9 cellular contexts compared by ENCODE assay signal in the genomic region with DNA sequence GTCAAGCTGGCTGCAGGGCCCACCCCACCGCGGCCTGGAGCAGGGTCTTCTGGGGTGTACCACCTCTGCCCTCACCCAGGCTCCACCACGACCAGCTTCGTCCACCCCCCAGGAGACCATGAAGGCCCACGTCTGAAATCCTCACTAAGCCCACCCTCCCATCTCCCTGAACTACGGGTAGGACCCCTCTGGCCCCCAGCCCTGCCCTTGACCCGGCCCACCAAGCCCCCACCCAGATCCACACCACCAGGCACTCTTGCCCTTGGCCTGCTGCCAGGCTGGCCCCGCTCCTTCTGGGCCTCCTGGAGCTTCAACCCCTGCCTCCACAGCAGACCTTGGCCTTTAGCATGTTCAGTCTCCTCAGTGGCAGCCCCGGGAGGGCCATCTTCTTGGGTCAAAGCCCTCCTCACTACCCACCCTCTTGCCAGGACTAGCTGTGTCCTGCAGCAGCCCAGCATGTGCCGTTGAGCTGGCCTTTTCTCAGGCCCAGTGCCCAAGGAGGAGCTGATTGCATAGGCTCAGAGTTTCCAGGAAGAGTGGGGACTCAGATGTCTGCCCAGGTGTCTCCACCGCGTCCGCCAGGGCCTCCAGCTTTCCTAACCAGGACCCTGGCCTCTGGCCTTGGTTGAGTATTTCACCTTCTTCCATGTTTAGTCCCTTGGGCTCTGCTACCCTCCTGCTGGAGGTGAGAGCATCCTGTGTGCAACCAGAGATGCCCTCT. TPM values are rescaled to one million over a fixed set of nuclear protein-coding genes. Genes with fewer than 3 reads are reported as not detected.
DNase-seq lines count a peak whose midpoint lies in the region; ATAC-seq, FAIRE-seq and TF ChIP-seq lines count a peak whose summit lies in the region.
"Had no signal": no experiment of that assay in that cellular context is flagged by ENCODE, and none has a peak within 500 bp of the region (broad histone marks: within the 10 kb centered on the region; RNA-seq: fewer than 3 reads in every experiment).

No MANE protein-coding gene starts in this region.

- H3K27ac ChIP-seq in heart left ventricle (peak overlapping the region in 1 of 12 donors; percentile 42), psoas muscle (no peak overlapping the region)

- 64 to 76% (median 70%) methylated on average over 12 to 13 of the region's 13 CpGs for WGBS in heart left ventricle, 4 donors
- WGBS in psoas muscle, 3 donors, result 61 to 78% (median 63%) methylated on average over 13 of the region's 13 CpGs

- H3K4me3 ChIP-seq in NB4 (ENCODE audit: low read depth, low read length) (no peak overlapping the region), heart left ventricle (peak overlapping the region in 1 of 12 donors; percentile 46), psoas muscle (no peak overlapping the region)

- no peak for ATAC-seq in heart left ventricle
- ATAC-seq in psoas muscle, result no peak
- no peak for ATAC-seq in HG03039 (IDR thresholded peaks at IDR 0.05; ENCODE audit: unreplicated experiment)

- H3K4me1 ChIP-seq in heart left ventricle, result peaks cover 0 to 38% (median 11%) of the 10 kb centered on the region in 12 donors
- peaks cover 5% of the 10 kb centered on the region for H3K4me1 ChIP-seq in psoas muscle

- no peak for TF ChIP-seq CTCF in NB4 (IDR thresholded peaks at IDR 0.05; ENCODE audit: low read depth, low read length)
- TF ChIP-seq CTCF in heart left ventricle (IDR thresholded peaks at IDR 0.05), result no peak
- no peak for TF ChIP-seq CTCF in psoas muscle (IDR thresholded peaks at IDR 0.05)

- H3K27me3 ChIP-seq in heart left ventricle, result peaks cover 2 to 28% (median 12%) of the 10 kb centered on the region in 9 donors
- H3K27me3 ChIP-seq in psoas muscle (ENCODE audit: insufficient read depth in 3 of 3, low read length in 2 of 3), result peaks cover 0 to 49% (median 19%) of the 10 kb centered on the region in 3 donors

- TF ChIP-seq POLR2A in GM12891 (IDR thresholded peaks at IDR 0.05; ENCODE audit: low read depth, low read length) (no peak), NB4 (IDR thresholded peaks at IDR 0.05; ENCODE audit: extremely low read depth, insufficient read length) (no peak), heart left ventricle (IDR thresholded peaks at IDR 0.05) (no peak)

- no peak for FAIRE-seq in GM12891 (lab: Jason Lieb, UNC)

- intact Hi-C loops in heart left ventricle (cut with DNase I), result loop anchor here in 6 of 10 donors (1.0 to 10.0 kb wide), 7 partner anchors 31 to 91 kb away; partner anchors contain the start of genes NOC2L (in 2 of the 6), KLHL17 (in 1 of the 6) and PLEKHN1 (in 1 of the 6)
- intact Hi-C loops in psoas muscle (cut with DNase I), result loop anchor here in 1 of 2 donors (2.0 kb wide), 1 partner anchor 155 kb away; no protein-coding TSS in a partner anchor

- H3K36me3 ChIP-seq in heart left ventricle, result no peaks in the 10 kb centered on the region
- H3K36me3 ChIP-seq in psoas muscle (ENCODE audit: insufficient read depth in 1 of 2, low read depth in 1 of 2), result no peaks in the 10 kb centered on the region

- DNase-seq in GM12891 (ENCODE audit: insufficient read length, low spot score) (peak; percentile 15), NB4 (ENCODE audit: low read depth) (peak; percentile 6), heart left ventricle (peak; percentile 14 to 57 (median 34)), psoas muscle (peak; percentile 27 to 52), HPDE6-E6E7 (ENCODE audit: extremely low spot score) (no peak), NCI-H1048 (lab: John Stamatoyannopoulos, UW) (no peak), NCI-H82 treated with DMSO at 0.1 percent for 48 hours (lab: John Stamatoyannopoulos, UW; ENCODE audit: unreplicated experiment) (no peak)
- DNase-seq: SHP77 had no signal

- H3K9me3 ChIP-seq in heart left ventricle, result no peaks in the 10 kb centered on the region
- no peaks in the 10 kb centered on the region for H3K9me3 ChIP-seq in psoas muscle

TF ChIP-seq in GM12891, 5 proteins besides CTCF, POLR2A, EP300 and RAD21:
- TF ChIP-seq POLR2AphosphoS5 (IDR thresholded peaks at IDR 0.05; ENCODE audit: low read depth, low read length), result no peak
- TF ChIP-seq TAF1 (IDR thresholded peaks at IDR 0.05; ENCODE audit: low read depth, low read length), result no peak
- no peak for TF ChIP-seq SPI1 (IDR thresholded peaks at IDR 0.05; ENCODE audit: low read depth, low read length)
- TF ChIP-seq POU2F2 (IDR thresholded peaks at IDR 0.05; ENCODE audit: low read depth, low read length), result no peak
- no peak for TF ChIP-seq PAX5 (IDR thresholded peaks at IDR 0.05; ENCODE audit: insufficient read depth, low read length, severe bottlenecking)
TF ChIP-seq in GM12891: peak in this region for 0.

RNA-seq across cellular contexts. Expression of gene SAMD11, which starts 17.8 kb away (rescaled TPM):
- 0.05 TPM for polyA plus RNA-seq in GM12891 (2012; ENCODE audit: low read depth, missing spikeins)
- total RNA-seq in heart left ventricle (1 to 10 TPM in 4 of 9 donors, under 1 TPM in 5; 0.38 to 3.2 (median 0.96) TPM), psoas muscle (1 to 10 TPM in 2 of 4 donors, under 1 TPM in 1, not detected in 1; 0.37 to 6.9 (median 1.5) TPM)
- polyA plus RNA-seq in heart left ventricle (1 to 10 TPM in 1 of 2 donors, under 1 TPM in 1; 0.54 to 1.3 TPM), psoas muscle (1 to 10 TPM in 1 of 3 donors, under 1 TPM in 2; 0.28 to 1.5 (median 0.58) TPM)

RNA-seq across cellular contexts. Expression of gene NOC2L, which starts 53.1 kb away (rescaled TPM):
- 48.8 TPM for polyA plus RNA-seq in GM12891 (2012; ENCODE audit: low read depth, missing spikeins)
- total RNA-seq in heart left ventricle (10 to 100 TPM; 36.0 to 63.6 (median 43.3) TPM), psoas muscle (10 to 100 TPM; 61.4 to 87.0 (median 82.7) TPM)
- polyA plus RNA-seq in heart left ventricle (10 to 100 TPM; 55.1 to 85.3 TPM), psoas muscle (100 to 1,000 TPM in 1 of 3 donors, 10 to 100 TPM in 2; 78.1 to 106 (median 92.7) TPM)

RNA-seq across cellular contexts. Expression of gene KLHL17, which starts 54.4 kb away (rescaled TPM):
- 8.5 TPM for polyA plus RNA-seq in GM12891 (2012; ENCODE audit: low read depth, missing spikeins)
- total RNA-seq in heart left ventricle (1 to 10 TPM; 1.6 to 6.8 (median 4.7) TPM), psoas muscle (1 to 10 TPM; 2.1 to 3.8 (median 3.0) TPM)
- polyA plus RNA-seq in heart left ventricle (1 to 10 TPM; 5.4 to 5.5 TPM), psoas muscle (1 to 10 TPM; 3.4 to 5.5 (median 4.1) TPM)

Comparison
In these comparisons a context has a peak if more than half of its experiments do, and no peak if none do; other contexts are left out.
1. DNase-seq: peak in GM12891 (single experiment), NB4 (single experiment), heart left ventricle (5 of 5) and psoas muscle (2 of 2); none in HPDE6-E6E7 (single experiment), NCI-H1048 (single experiment) and NCI-H82 treated with DMSO at 0.1 percent for 48 hours (single experiment).